ENCODE assay signal across 1 cellular context in the genomic region with DNA sequence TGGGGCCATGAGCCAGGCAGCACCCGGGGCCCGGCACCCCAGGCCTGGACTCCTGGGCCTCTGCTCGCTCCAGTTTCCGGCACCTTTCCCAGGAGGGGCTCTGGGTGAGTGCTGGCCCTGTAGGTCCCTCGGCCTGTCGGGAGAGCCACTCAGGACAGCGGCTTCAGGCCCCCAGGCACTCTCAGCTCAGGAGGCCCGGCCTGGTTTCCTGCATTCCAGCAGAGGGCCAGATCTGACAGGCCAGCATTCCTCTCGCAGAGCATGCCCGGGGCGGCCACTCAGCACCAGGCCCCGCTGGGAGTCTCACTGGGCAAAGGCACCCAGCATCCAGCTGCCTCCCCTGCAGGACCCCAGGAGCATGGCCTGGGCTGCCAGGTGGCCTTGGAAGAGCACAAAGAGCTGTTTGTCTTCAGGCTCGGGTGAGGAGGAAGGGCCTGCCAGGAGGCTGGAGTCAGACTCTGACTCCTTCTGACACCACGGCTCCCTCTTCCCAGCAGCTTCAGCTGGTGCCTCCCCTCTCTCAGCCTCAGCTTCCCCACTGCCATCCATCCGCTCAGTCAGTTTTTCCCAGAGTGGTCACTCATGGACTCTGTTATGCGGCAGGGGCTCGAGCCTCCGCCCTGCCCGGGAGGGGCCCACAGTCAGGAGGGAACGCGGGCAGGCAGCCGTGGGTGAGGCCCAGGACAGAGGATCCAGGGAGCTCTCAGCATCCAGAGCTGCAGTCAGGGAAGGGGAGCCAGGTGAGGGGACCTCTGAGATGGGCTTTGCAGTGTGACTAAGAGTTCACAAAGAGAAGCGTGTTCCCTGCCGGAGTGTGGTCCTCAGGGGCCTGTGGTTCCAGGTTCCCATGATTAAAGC.
TF ChIP-seq lines count a peak whose summit lies in the region.

No MANE protein-coding gene starts in this region.

TF ChIP-seq in HCT116, 20 proteins besides CTCF, POLR2A, EP300 and RAD21 (continued from another document):
- TF ChIP-seq TCF7L2 (IDR thresholded peaks at IDR 0.05; ENCODE audit: borderline replicate concordance, extremely low read depth, insufficient read depth, insufficient read length) (no peak), REST (IDR thresholded peaks at IDR 0.05; ENCODE audit: low read depth) (no peak)
